Comparison of ENCODE assay signal across 28 cellular contexts in genomic region chr12:62370189-62370588, GRCh38.
"Had no signal": no experiment of that assay in that cellular context is flagged by ENCODE, and none has a peak within 500 bp of the region (broad histone marks: within the 10 kb centered on the region; RNA-seq: fewer than 3 reads in every experiment).

No MANE protein-coding gene starts in this region.

- H3K27me3 ChIP-seq: brain microvascular endothelial cell, ovary, stomach, thyroid gland, upper lobe of left lung, vagina had no signal

- H3K9me3 Mint-ChIP-seq: stimulated activated memory B cell treated with anti-CD40 and anti-IgM and Interleukin-4, amounts not matched to agents 10 μg/mL and 1 μg/mL and 100 μg/mL, for 72 hours; T-helper 1 cell treated with Interleukin-12 subunit alpha and Interleukin-12 subunit beta and Interleukin-4 antibody, amounts not matched to agents 30 μg/mL and 1 μg/mL, for 36 hours had no signal

- DNase-seq: activated CD4-positive, alpha-beta T cell treated with anti-CD3 and anti-CD28 coated beads for 36 hours; activated CD4-positive, CD25-positive, alpha-beta regulatory T cell; activated CD8-positive, alpha-beta memory T cell treated with anti-CD3 and anti-CD28 coated beads, Interleukin-2, amount 10 ng/mL, durations not matched to agents 7 days and 5 days; activated CD8-positive, alpha-beta T cell treated with anti-CD3 and anti-CD28 coated beads, Interleukin-2, amount 10 ng/mL, durations not matched to agents 7 days and 5 days; activated effector memory CD4-positive, alpha-beta T cell treated with Interleukin-2 at 50 U/mL for 16 hours; activated naive CD4-positive, alpha-beta T cell treated with Interleukin-2 at 50 U/mL for 16 hours; activated naive CD8-positive, alpha-beta T cell treated with anti-CD3 and anti-CD28 coated beads, Interleukin-2, amount 10 ng/mL, durations not matched to agents 7 days and 5 days; amniotic stem cell; brain microvascular endothelial cell; caudate nucleus; dermis blood vessel endothelial cell; effector CD4-positive, alpha-beta T cell; naive B cell; ovary; retina; stimulated activated CD4-positive, alpha-beta T cell treated with anti-CD3 and anti-CD28 coated beads, Interleukin-1b, Interleukin-23, amount 100 ng/mL, for 48 hours; stimulated activated CD4-positive, alpha-beta T cell treated with anti-CD3 and anti-CD28 coated beads, Interleukin-4, amount 100 ng/mL, for 4 hours; stimulated activated CD8-positive, alpha-beta memory T cell treated with anti-CD3 and anti-CD28 coated beads, Interleukin-4, amount 100 ng/mL, for 48 hours; stomach; SW 1271; T1000; thyroid gland; upper lobe of left lung had no signal

- ATAC-seq: activated CD4-positive, alpha-beta T cell treated with anti-CD3 and anti-CD28 coated beads for 36 hours; activated CD8-positive, alpha-beta memory T cell treated with anti-CD3 and anti-CD28 coated beads, Interleukin-2, amount 10 ng/mL, durations not matched to agents 7 days and 5 days; activated CD8-positive, alpha-beta T cell treated with anti-CD3 and anti-CD28 coated beads, Interleukin-2, amount 10 ng/mL, durations not matched to agents 7 days and 5 days; stimulated activated memory B cell treated with anti-CD40 and anti-IgM and Interleukin-4, amounts not matched to agents 10 μg/mL and 1 μg/mL and 100 μg/mL, for 72 hours had no signal

- H3K27ac Mint-ChIP-seq: activated CD4-positive, alpha-beta T cell treated with anti-CD3 and anti-CD28 coated beads for 36 hours; activated CD8-positive, alpha-beta memory T cell treated with anti-CD3 and anti-CD28 coated beads, Interleukin-2, amount 10 ng/mL, durations not matched to agents 7 days and 5 days; activated CD8-positive, alpha-beta T cell treated with anti-CD3 and anti-CD28 coated beads, Interleukin-2, amount 10 ng/mL, durations not matched to agents 7 days and 5 days; activated naive CD8-positive, alpha-beta T cell treated with anti-CD3 and anti-CD28 coated beads, Interleukin-2, amount 10 ng/mL, durations not matched to agents 7 days and 5 days; mesothelial cell of epicardium; stimulated activated memory B cell treated with anti-CD40 and anti-IgM and Interleukin-4, amounts not matched to agents 10 μg/mL and 1 μg/mL and 100 μg/mL, for 72 hours; T-helper 1 cell treated with Interleukin-12 subunit alpha and Interleukin-12 subunit beta and Interleukin-4 antibody, amounts not matched to agents 30 μg/mL and 1 μg/mL, for 36 hours had no signal

- H3K27ac ChIP-seq: brain microvascular endothelial cell, ovary, prostate gland, stomach, thyroid gland, upper lobe of left lung, vagina had no signal

- H3K9me3 ChIP-seq: ovary, prostate gland, stomach, thyroid gland, vagina had no signal

- H3K4me3 Mint-ChIP-seq: activated CD4-positive, alpha-beta T cell treated with anti-CD3 and anti-CD28 coated beads for 36 hours; activated CD8-positive, alpha-beta memory T cell treated with anti-CD3 and anti-CD28 coated beads, Interleukin-2, amount 10 ng/mL, durations not matched to agents 7 days and 5 days; activated CD8-positive, alpha-beta T cell treated with anti-CD3 and anti-CD28 coated beads, Interleukin-2, amount 10 ng/mL, durations not matched to agents 7 days and 5 days; activated naive CD8-positive, alpha-beta T cell treated with anti-CD3 and anti-CD28 coated beads, Interleukin-2, amount 10 ng/mL, durations not matched to agents 7 days and 5 days; mesothelial cell of epicardium; naive B cell; stimulated activated memory B cell treated with anti-CD40 and anti-IgM and Interleukin-4, amounts not matched to agents 10 μg/mL and 1 μg/mL and 100 μg/mL, for 72 hours; T-helper 1 cell treated with Interleukin-12 subunit alpha and Interleukin-12 subunit beta and Interleukin-4 antibody, amounts not matched to agents 30 μg/mL and 1 μg/mL, for 36 hours had no signal

- H3K4me1 Mint-ChIP-seq: mesothelial cell of epicardium had no signal

- H3K27me3 Mint-ChIP-seq: activated CD4-positive, alpha-beta T cell treated with anti-CD3 and anti-CD28 coated beads for 36 hours; activated CD8-positive, alpha-beta memory T cell treated with anti-CD3 and anti-CD28 coated beads, Interleukin-2, amount 10 ng/mL, durations not matched to agents 7 days and 5 days; activated naive CD8-positive, alpha-beta T cell treated with anti-CD3 and anti-CD28 coated beads, Interleukin-2, amount 10 ng/mL, durations not matched to agents 7 days and 5 days; naive B cell; stimulated activated memory B cell treated with anti-CD40 and anti-IgM and Interleukin-4, amounts not matched to agents 10 μg/mL and 1 μg/mL and 100 μg/mL, for 72 hours had no signal
